Comparison of ENCODE assay signal across 1 cellular context in the genomic region with DNA sequence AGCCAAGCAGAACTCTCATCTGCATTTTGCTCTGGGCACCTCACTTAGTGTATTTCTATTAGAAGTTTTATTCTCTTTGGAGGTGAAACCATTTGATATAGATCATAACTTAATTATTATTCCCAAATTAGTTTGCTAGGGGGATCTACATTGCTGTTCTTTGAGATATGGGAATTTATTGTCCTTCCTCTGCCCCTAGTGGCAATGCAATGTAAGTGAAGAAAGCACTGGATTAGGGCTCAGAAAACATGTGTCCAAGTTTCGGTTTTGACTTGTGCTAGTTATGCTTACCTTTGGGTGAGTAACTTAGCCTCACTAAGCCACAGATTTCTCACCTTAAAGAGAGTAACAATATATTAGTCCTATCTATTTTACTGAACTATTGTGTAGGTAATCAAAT.
TF ChIP-seq lines count a peak whose summit lies in the region.

No MANE protein-coding gene starts in this region.

TF ChIP-seq in IMR-90, 13 proteins besides CTCF, POLR2A, EP300 and RAD21:
- no peak for TF ChIP-seq MAFK (IDR thresholded peaks at IDR 0.05; ENCODE audit: low read depth, low read length)
- no peak for TF ChIP-seq BHLHE40 (IDR thresholded peaks at IDR 0.05; ENCODE audit: low read depth, low read length)
- TF ChIP-seq MXI1 (IDR thresholded peaks at IDR 0.05; ENCODE audit: borderline replicate concordance, low read depth, low read length) = no peak
- TF ChIP-seq RCOR1 (IDR thresholded peaks at IDR 0.05; ENCODE audit: insufficient replicate concordance, low read length) = no peak
- TF ChIP-seq RFX5 (IDR thresholded peaks at IDR 0.05; ENCODE audit: low read depth, low read length) = no peak
- no peak for TF ChIP-seq SMC3 (IDR thresholded peaks at IDR 0.05; ENCODE audit: low read depth, low read length)
- no peak for TF ChIP-seq NFE2L2 (IDR thresholded peaks at IDR 0.05; ENCODE audit: low read depth, low read length)
- TF ChIP-seq FOS (IDR thresholded peaks at IDR 0.05; ENCODE audit: low read depth, low read length) = no peak
- TF ChIP-seq MAZ (IDR thresholded peaks at IDR 0.05; ENCODE audit: borderline replicate concordance, low read depth, low read length) = no peak
TF ChIP-seq in IMR-90: peak in this region for 0.
